Comparison of ENCODE assay signal across 11 cellular contexts in the genomic region with DNA sequence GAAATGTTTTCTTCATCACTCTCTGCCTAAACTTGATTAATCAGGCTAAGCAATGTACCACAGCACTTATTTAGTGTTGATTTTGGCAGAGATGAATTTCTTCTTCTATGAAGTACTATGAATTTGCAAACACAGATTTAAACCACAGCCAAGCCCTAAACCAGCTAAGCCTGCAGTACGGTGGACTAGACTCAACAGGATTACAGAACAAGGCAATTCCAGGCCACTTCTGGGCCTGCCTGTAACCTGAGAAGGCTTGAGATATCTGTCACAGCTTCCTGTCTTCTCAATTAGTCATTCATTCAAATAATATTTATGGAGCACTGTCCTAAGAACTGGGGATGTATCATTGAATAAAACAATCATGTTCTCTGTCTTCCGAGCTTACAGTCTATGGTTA. TPM values are rescaled to one million over a fixed set of nuclear protein-coding genes. Genes with fewer than 3 reads are reported as not detected.
DNase-seq lines count a peak whose midpoint lies in the region; ATAC-seq and TF ChIP-seq lines count a peak whose summit lies in the region.
"Had no signal": no experiment of that assay in that cellular context is flagged by ENCODE, and none has a peak within 500 bp of the region (broad histone marks: within the 10 kb centered on the region; RNA-seq: fewer than 3 reads in every experiment).

No MANE protein-coding gene starts in this region.

- no peak overlapping the region for H3K4me3 ChIP-seq in Caco-2 (ENCODE audit: low read depth, low read length)
- H3K4me3 ChIP-seq: gastroesophageal sphincter had no signal

- intact Hi-C loops in Caco-2 (cut with micrococcal nuclease; ENCODE audit: unreplicated experiment): no loop called here

- no peaks in the 10 kb centered on the region for H3K9me3 ChIP-seq in Caco-2
- H3K9me3 ChIP-seq: gastroesophageal sphincter had no signal

- POLR2A ChIA-PET in Caco-2 (lab: Charles Lee): no interaction called here

- DNase-seq in Caco-2 (no peak), NCI-H1105 treated with DMSO at 0.1 percent for 48 hours (lab: John Stamatoyannopoulos, UW) (peak; percentile 54), amniotic epithelial cell (ENCODE audit: low read depth) (peak; percentile 88), lung microvascular endothelial cell (ENCODE audit: low read depth in 2 of 2) (peak; percentile 14 to 74), activated gamma-delta T cell (lab: John Stamatoyannopoulos, UW) (no peak), NOMO-1 treated with DMSO at 0.1 percent for 48 hours (lab: John Stamatoyannopoulos, UW; ENCODE audit: unreplicated experiment) (no peak)
- DNase-seq: activated CD4-positive, alpha-beta T cell treated with anti-CD3 and anti-CD28 coated beads for 1 hour; stimulated activated CD4-positive, alpha-beta T cell treated with anti-CD3 and anti-CD28 coated beads, Interleukin-4, amount 100 ng/mL, for 1 hour had no signal

- peak overlapping the region; percentile 62 for H3K27ac Mint-ChIP-seq in Caco-2 (ENCODE audit: unreplicated experiment)

- H3K9me3 Mint-ChIP-seq in Caco-2 (ENCODE audit: unreplicated experiment): peaks cover 17% of the 10 kb centered on the region

- no peaks in the 10 kb centered on the region for H3K36me3 Mint-ChIP-seq in Caco-2 (ENCODE audit: insufficient read depth, unreplicated experiment)

- H3K4me1 ChIP-seq in Caco-2: peaks cover 46% of the 10 kb centered on the region
- H3K4me1 ChIP-seq: gastroesophageal sphincter had no signal

- no peaks in the 10 kb centered on the region for H3K27me3 Mint-ChIP-seq in Caco-2 (ENCODE audit: insufficient read depth, unreplicated experiment)

- BruUV-seq in Caco-2 (replicated peaks; lab: Mats Ljungman, UMichigan): no TSS peak

- no peak for TF ChIP-seq CTCF in Caco-2 (IDR thresholded peaks at IDR 0.05; ENCODE audit: insufficient read depth in 1 of 2, low read depth in 1 of 2, low read length in 1 of 2, severe bottlenecking in 1 of 2, unreplicated experiment in 1 of 2)

- H3K4me1 Mint-ChIP-seq in Caco-2 (ENCODE audit: low read depth, unreplicated experiment): peaks cover 64% of the 10 kb centered on the region

- H3K36me3 ChIP-seq in Caco-2 (ENCODE audit: control insufficient read depth, insufficient read depth, low read length): no peaks in the 10 kb centered on the region
- H3K36me3 ChIP-seq: gastroesophageal sphincter had no signal

- CTCF ChIA-PET in Caco-2 (lab: Charles Lee): no interaction called here

- ATAC-seq in GM21737 (IDR thresholded peaks at IDR 0.05; ENCODE audit: unreplicated experiment) (no peak), HG02678 (IDR thresholded peaks at IDR 0.05; ENCODE audit: unreplicated experiment) (no peak)
- ATAC-seq: gastroesophageal sphincter had no signal

- H3K4me3 Mint-ChIP-seq in Caco-2 (ENCODE audit: unreplicated experiment): no peak overlapping the region

- H3K27me3 ChIP-seq in Caco-2 (replicated peaks; ENCODE audit: control insufficient read depth, insufficient read depth, low read length): no peaks in the 10 kb centered on the region
- H3K27me3 ChIP-seq: gastroesophageal sphincter had no signal

RNA-seq across cellular contexts. Expression of a gene that starts 32.4 kb away (rescaled TPM):
- 418 and 426 TPM in 2 replicates for total RNA-seq in Caco-2 (2022)
- 72.2 and 78.7 TPM in 2 replicates for total RNA-seq in lung microvascular endothelial cell

Comparison
In these comparisons a context has a peak if more than half of its experiments do, and no peak if none do; other contexts are left out.
1. DNase-seq: peak in NCI-H1105 treated with DMSO at 0.1 percent for 48 hours (single experiment), amniotic epithelial cell (single experiment) and lung microvascular endothelial cell (2 of 2); none in Caco-2 (0 of 2), activated gamma-delta T cell (single experiment) and NOMO-1 treated with DMSO at 0.1 percent for 48 hours (single experiment).